ENCODE assay signal across 20 cellular contexts in genomic region chr17:82605939-82606600, GRCh38. TPM values are rescaled to one million over a fixed set of nuclear protein-coding genes. Genes with fewer than 3 reads are reported as not detected.
DNase-seq lines count a peak whose midpoint lies in the region; ATAC-seq, FAIRE-seq and TF ChIP-seq lines count a peak whose summit lies in the region.
"Had no signal": no experiment of that assay in that cellular context is flagged by ENCODE, and none has a peak within 500 bp of the region (broad histone marks: within the 10 kb centered on the region; RNA-seq: fewer than 3 reads in every experiment).

No MANE protein-coding gene starts in this region.

- intact Hi-C loops in activated CD4-positive, alpha-beta T cell treated with anti-CD3 and anti-CD28 coated beads, Interleukin-2, amount 10 ng/mL, durations not matched to agents 24 days and 14 days (cut with micrococcal nuclease): no loop called here

- H3K9me3 ChIP-seq in mesenchymal stem cell (ENCODE audit: control insufficient read depth, low read length): no peaks in the 10 kb centered on the region
- H3K9me3 ChIP-seq: esophagus muscularis mucosa, right lobe of liver had no signal

- DNase-seq in activated naive CD8-positive, alpha-beta T cell treated with anti-CD3 and anti-CD28 coated beads, Interleukin-2, amount 50 U/mL, for 24 hours: no peak
- DNase-seq in activated naive CD8-positive, alpha-beta T cell treated with anti-CD3 and anti-CD28 coated beads for 36 hours: no peak
- DNase-seq in bronchial epithelial cell (ENCODE audit: low read depth) (peak; percentile 80), mesenchymal stem cell (no peak)
- no peak for DNase-seq in effector CD8-positive, alpha-beta T cell (lab: John Stamatoyannopoulos, UW)
- DNase-seq in activated CD4-positive, alpha-beta T cell treated with anti-CD3 and anti-CD28 coated beads, Interleukin-2, amount 10 ng/mL, durations not matched to agents 24 days and 14 days: no peak
- DNase-seq: H7, NCI-H187 treated with DMSO at 0.1 percent for 48 hours, NCI-H226, occipital lobe had no signal

- no peak overlapping the region for H3K27ac ChIP-seq in mesenchymal stem cell (ENCODE audit: low read length, poor library complexity, severe bottlenecking)
- peak overlapping the region; percentile 46 for H3K27ac ChIP-seq in temporal lobe (ENCODE audit: low read depth, low read length)
- H3K27ac ChIP-seq: C4-2B, esophagus muscularis mucosa, right lobe of liver had no signal

- H3K9me3 Mint-ChIP-seq in activated naive CD8-positive, alpha-beta T cell treated with anti-CD3 and anti-CD28 coated beads, Interleukin-2, amount 50 U/mL, for 24 hours: no peaks in the 10 kb centered on the region
- H3K9me3 Mint-ChIP-seq in activated naive CD8-positive, alpha-beta T cell treated with anti-CD3 and anti-CD28 coated beads for 36 hours: no peaks in the 10 kb centered on the region
- H3K9me3 Mint-ChIP-seq in activated CD4-positive, alpha-beta T cell treated with anti-CD3 and anti-CD28 coated beads, Interleukin-2, amount 10 ng/mL, durations not matched to agents 24 days and 14 days: no peaks in the 10 kb centered on the region
- H3K9me3 Mint-ChIP-seq: activated T-helper 1 cell treated with anti-CD3 and anti-CD28 coated beads, Interleukin-12 subunit alpha, Interleukin-12 subunit beta, Interleukin-2, Interleukin-4 antibody, amounts not matched to agents 30 ng/mL and 10 ng/mL and 1 ng/mL, durations not matched to agents 14 hours and 24 hours and 36 hours; dendritic cell treated with granulocyte-macrophage colony-stimulating factor and Interleukin-4, amounts not matched to agents 40 ng/mL and 50 ng/mL, for 4 days; stimulated activated memory B cell treated with anti-CD40 and anti-IgM and Interleukin-4, amounts not matched to agents 10 μg/mL and 1 μg/mL and 100 μg/mL, for 72 hours had no signal

- peak overlapping the region; percentile 43 for H3K9ac ChIP-seq in mesenchymal stem cell (ENCODE audit: low read length)

- WGBS in mesenchymal stem cell: 92% methylated on average over 15 of the region's 16 CpGs

- peaks cover 44% of the 10 kb centered on the region for H3K36me3 Mint-ChIP-seq in activated naive CD8-positive, alpha-beta T cell treated with anti-CD3 and anti-CD28 coated beads, Interleukin-2, amount 50 U/mL, for 24 hours (ENCODE audit: low read depth)
- peaks cover 25% of the 10 kb centered on the region for H3K36me3 Mint-ChIP-seq in activated naive CD8-positive, alpha-beta T cell treated with anti-CD3 and anti-CD28 coated beads for 36 hours
- H3K36me3 Mint-ChIP-seq in activated CD4-positive, alpha-beta T cell treated with anti-CD3 and anti-CD28 coated beads, Interleukin-2, amount 10 ng/mL, durations not matched to agents 24 days and 14 days (ENCODE audit: low read depth): peaks cover 56% of the 10 kb centered on the region

- no peak for FAIRE-seq in bronchial epithelial cell (lab: Jason Lieb, UNC)
- FAIRE-seq: G401.6 had no signal

- H2BK120ac ChIP-seq in mesenchymal stem cell (ENCODE audit: low read depth, low read length): no peak overlapping the region

- no peak overlapping the region for H3K4me3 Mint-ChIP-seq in activated naive CD8-positive, alpha-beta T cell treated with anti-CD3 and anti-CD28 coated beads, Interleukin-2, amount 50 U/mL, for 24 hours
- H3K4me3 Mint-ChIP-seq in activated naive CD8-positive, alpha-beta T cell treated with anti-CD3 and anti-CD28 coated beads for 36 hours: no peak overlapping the region
- H3K4me3 Mint-ChIP-seq in activated CD4-positive, alpha-beta T cell treated with anti-CD3 and anti-CD28 coated beads, Interleukin-2, amount 10 ng/mL, durations not matched to agents 24 days and 14 days: no peak overlapping the region
- H3K4me3 Mint-ChIP-seq: activated T-helper 1 cell treated with anti-CD3 and anti-CD28 coated beads, Interleukin-12 subunit alpha, Interleukin-12 subunit beta, Interleukin-2, Interleukin-4 antibody, amounts not matched to agents 30 ng/mL and 10 ng/mL and 1 ng/mL, durations not matched to agents 14 hours and 24 hours and 36 hours; dendritic cell treated with granulocyte-macrophage colony-stimulating factor and Interleukin-4, amounts not matched to agents 40 ng/mL and 50 ng/mL, for 4 days; stimulated activated memory B cell treated with anti-CD40 and anti-IgM and Interleukin-4, amounts not matched to agents 10 μg/mL and 1 μg/mL and 100 μg/mL, for 72 hours had no signal

- H3K4me1 Mint-ChIP-seq in activated naive CD8-positive, alpha-beta T cell treated with anti-CD3 and anti-CD28 coated beads, Interleukin-2, amount 50 U/mL, for 24 hours: peaks cover 2% of the 10 kb centered on the region
- H3K4me1 Mint-ChIP-seq in activated naive CD8-positive, alpha-beta T cell treated with anti-CD3 and anti-CD28 coated beads for 36 hours: peaks cover 6% of the 10 kb centered on the region
- H3K4me1 Mint-ChIP-seq in activated CD4-positive, alpha-beta T cell treated with anti-CD3 and anti-CD28 coated beads, Interleukin-2, amount 10 ng/mL, durations not matched to agents 24 days and 14 days: peaks cover 11% of the 10 kb centered on the region

- no peak overlapping the region for H4K91ac ChIP-seq in mesenchymal stem cell (ENCODE audit: low read length)

- H3K4me3 ChIP-seq in bronchial epithelial cell (ENCODE audit: low read depth, low read length) (no peak overlapping the region), mesenchymal stem cell (ENCODE audit: insufficient read depth in 1 of 2, low read depth in 1 of 2, low read length in 2 of 2) (peak overlapping the region in 1 of 2 experiments; percentile 14)
- H3K4me3 ChIP-seq: esophagus muscularis mucosa, right lobe of liver had no signal

- H3K4ac ChIP-seq in mesenchymal stem cell (ENCODE audit: low read depth in 1 of 2, low read length in 2 of 2): no peak overlapping the region

- ATAC-seq in activated naive CD8-positive, alpha-beta T cell treated with anti-CD3 and anti-CD28 coated beads, Interleukin-2, amount 50 U/mL, for 24 hours: no peak
- ATAC-seq in HG03354 (IDR thresholded peaks at IDR 0.05; ENCODE audit: poor library complexity, severe bottlenecking, unreplicated experiment): no peak
- ATAC-seq: activated CD4-positive, CD25-positive, alpha-beta regulatory T cell treated with anti-CD3 and anti-CD28 coated beads, Interleukin-2, amount 50 U/mL, for 24 hours; right lobe of liver; stimulated activated memory B cell treated with anti-CD40 and anti-IgM and Interleukin-4, amounts not matched to agents 10 μg/mL and 1 μg/mL and 100 μg/mL, for 72 hours had no signal

- H3K4me2 ChIP-seq in mesenchymal stem cell (ENCODE audit: low read length, poor library complexity, severe bottlenecking): no peak overlapping the region

- H3K27ac Mint-ChIP-seq in activated naive CD8-positive, alpha-beta T cell treated with anti-CD3 and anti-CD28 coated beads, Interleukin-2, amount 50 U/mL, for 24 hours: peak overlapping the region; percentile 35
- no peak overlapping the region for H3K27ac Mint-ChIP-seq in activated naive CD8-positive, alpha-beta T cell treated with anti-CD3 and anti-CD28 coated beads for 36 hours
- no peak overlapping the region for H3K27ac Mint-ChIP-seq in activated CD4-positive, alpha-beta T cell treated with anti-CD3 and anti-CD28 coated beads, Interleukin-2, amount 10 ng/mL, durations not matched to agents 24 days and 14 days
- H3K27ac Mint-ChIP-seq: activated T-helper 1 cell treated with anti-CD3 and anti-CD28 coated beads, Interleukin-12 subunit alpha, Interleukin-12 subunit beta, Interleukin-2, Interleukin-4 antibody, amounts not matched to agents 30 ng/mL and 10 ng/mL and 1 ng/mL, durations not matched to agents 14 hours and 24 hours and 36 hours; dendritic cell treated with granulocyte-macrophage colony-stimulating factor and Interleukin-4, amounts not matched to agents 40 ng/mL and 50 ng/mL, for 4 days; stimulated activated memory B cell treated with anti-CD40 and anti-IgM and Interleukin-4, amounts not matched to agents 10 μg/mL and 1 μg/mL and 100 μg/mL, for 72 hours had no signal

- no peak overlapping the region for H3K18ac ChIP-seq in mesenchymal stem cell (ENCODE audit: low read depth in 1 of 2, low read length in 2 of 2)

- H2AFZ ChIP-seq in mesenchymal stem cell (ENCODE audit: low read depth, low read length): no peak overlapping the region

- no peaks in the 10 kb centered on the region for H3K27me3 Mint-ChIP-seq in activated naive CD8-positive, alpha-beta T cell treated with anti-CD3 and anti-CD28 coated beads, Interleukin-2, amount 50 U/mL, for 24 hours
- H3K27me3 Mint-ChIP-seq in activated naive CD8-positive, alpha-beta T cell treated with anti-CD3 and anti-CD28 coated beads for 36 hours: no peaks in the 10 kb centered on the region
- H3K27me3 Mint-ChIP-seq in activated CD4-positive, alpha-beta T cell treated with anti-CD3 and anti-CD28 coated beads, Interleukin-2, amount 10 ng/mL, durations not matched to agents 24 days and 14 days: no peaks in the 10 kb centered on the region
- H3K27me3 Mint-ChIP-seq: dendritic cell treated with granulocyte-macrophage colony-stimulating factor and Interleukin-4, amounts not matched to agents 40 ng/mL and 50 ng/mL, for 4 days; stimulated activated memory B cell treated with anti-CD40 and anti-IgM and Interleukin-4, amounts not matched to agents 10 μg/mL and 1 μg/mL and 100 μg/mL, for 72 hours had no signal

- H3K36me3 ChIP-seq in bronchial epithelial cell (ENCODE audit: control insufficient read depth, insufficient read depth, low read length): peaks cover 18% of the 10 kb centered on the region
- H3K36me3 ChIP-seq in mesenchymal stem cell (ENCODE audit: control insufficient read depth in 1 of 2, insufficient read depth in 2 of 2, low read depth in 1 of 2, low read length in 2 of 2): peaks cover 62 to 76% of the 10 kb centered on the region in 2 experiments

- TF ChIP-seq CTCF in bronchial epithelial cell (IDR thresholded peaks at IDR 0.05; ENCODE audit: insufficient read depth, low read length, severe bottlenecking): no peak

- H3K4me1 ChIP-seq in mesenchymal stem cell (ENCODE audit: control insufficient read depth, insufficient read depth, low read depth, low read length): peaks cover 3% of the 10 kb centered on the region
- H3K4me1 ChIP-seq: right lobe of liver had no signal

- H2AK5ac ChIP-seq in mesenchymal stem cell (ENCODE audit: low read length, severe bottlenecking): no peak overlapping the region

- peaks cover 40% of the 10 kb centered on the region for H3K79me1 ChIP-seq in mesenchymal stem cell (replicated peaks; ENCODE audit: low read length, poor library complexity, severe bottlenecking)

- no peak overlapping the region for H2BK15ac ChIP-seq in mesenchymal stem cell (ENCODE audit: low read depth, poor library complexity, severe bottlenecking)

- H4K8ac ChIP-seq in mesenchymal stem cell (ENCODE audit: low read length): no peak overlapping the region

- H3K27me3 ChIP-seq in bronchial epithelial cell (ENCODE audit: control insufficient read depth, insufficient read depth, low read length): no peaks in the 10 kb centered on the region
- no peaks in the 10 kb centered on the region for H3K27me3 ChIP-seq in mesenchymal stem cell (ENCODE audit: control insufficient read depth in 1 of 2, insufficient read depth in 1 of 2, low read length in 2 of 2)
- H3K27me3 ChIP-seq: esophagus muscularis mucosa, right lobe of liver had no signal

- no peak overlapping the region for H2BK12ac ChIP-seq in mesenchymal stem cell (ENCODE audit: low read length in 2 of 2)

- no peak overlapping the region for H3K14ac ChIP-seq in mesenchymal stem cell (ENCODE audit: low read length in 2 of 2)

- H3K23ac ChIP-seq in mesenchymal stem cell (ENCODE audit: low read length in 2 of 2): no peak overlapping the region

- H2BK5ac ChIP-seq in mesenchymal stem cell (ENCODE audit: low read depth, low read length, poor library complexity, severe bottlenecking): no peak overlapping the region

RNA-seq across cellular contexts. Expression of gene WDR45B, which starts 42.2 kb away (rescaled TPM):
- 10 to 100 TPM; 60.3 to 61.1 TPM for total RNA-seq in activated naive CD8-positive, alpha-beta T cell treated with anti-CD3 and anti-CD28 coated beads for 36 hours
- 90.8 and 94.7 TPM in 2 replicates for total RNA-seq in bronchial epithelial cell
- 65.7 TPM for polyA plus RNA-seq in mesenchymal stem cell (2013, experiment 1 of 2)
- polyA plus RNA-seq in mesenchymal stem cell (2013, experiment 2 of 2): 65.3 TPM
- total RNA-seq in temporal lobe: 43.0 TPM
- 62.8 and 66.8 TPM in 2 replicates for total RNA-seq in activated CD4-positive, alpha-beta T cell treated with anti-CD3 and anti-CD28 coated beads, Interleukin-2, amount 10 ng/mL, durations not matched to agents 24 days and 14 days
